In the genomic region with DNA sequence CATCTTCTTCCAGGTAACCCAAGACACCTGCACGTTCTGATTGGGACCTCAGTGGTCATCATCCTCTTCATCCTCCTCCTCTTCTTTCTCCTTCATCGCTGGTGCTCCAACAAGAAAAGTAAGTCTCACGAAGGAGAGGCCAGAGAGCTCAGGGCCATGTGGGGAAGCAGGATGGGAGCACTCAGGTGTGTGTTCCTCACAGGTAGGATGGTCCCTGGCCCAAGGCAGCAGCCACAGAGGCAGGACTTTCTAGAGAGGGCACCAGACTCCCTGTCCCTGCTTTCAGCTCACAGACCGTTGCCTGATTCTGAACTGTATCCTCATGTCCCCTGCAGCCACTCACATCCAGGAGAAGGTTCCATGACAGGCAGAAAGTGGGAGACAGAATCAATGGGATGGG, we compare ENCODE assay signal across 12 cellular contexts. TPM values are rescaled to one million over a fixed set of nuclear protein-coding genes. Genes with fewer than 3 reads are reported as not detected.
DNase-seq lines count a peak whose midpoint lies in the region.
"Had no signal": no experiment of that assay in that cellular context is flagged by ENCODE, and none has a peak within 500 bp of the region (broad histone marks: within the 10 kb centered on the region; RNA-seq: fewer than 3 reads in every experiment).

No MANE protein-coding gene starts in this region.

- DNase-seq in mesenteric fat pad (ENCODE audit: low spot score): peak; percentile 76

RNA-seq across cellular contexts. Expression of a gene that starts 3.1 kb away (rescaled TPM):
- not detected for total RNA-seq in mesenteric fat pad
- total RNA-seq: A172; A673; B cell; Caco-2; Calu3; CD4-positive, alpha-beta memory T cell; CD4-positive, alpha-beta T cell; CD4-positive, CD25-positive, alpha-beta regulatory T cell; Daoy had no signal

RNA-seq across cellular contexts. Expression of a gene that starts 28.2 kb away (rescaled TPM):
- total RNA-seq in mesenteric fat pad: not detected
- total RNA-seq: A172; A673; B cell; Caco-2; Calu3; CD4-positive, alpha-beta memory T cell; CD4-positive, alpha-beta T cell; CD4-positive, CD25-positive, alpha-beta regulatory T cell; Daoy had no signal

RNA-seq across cellular contexts. Expression of a gene that starts 36.9 kb away (rescaled TPM):
- 0.22 TPM for total RNA-seq in mesenteric fat pad
- total RNA-seq: A172; A673; B cell; Caco-2; Calu3; CD4-positive, alpha-beta memory T cell; CD4-positive, alpha-beta T cell; CD4-positive, CD25-positive, alpha-beta regulatory T cell; CD8-positive, alpha-beta memory T cell; CD8-positive, alpha-beta T cell; Daoy had no signal

RNA-seq across cellular contexts. Expression of a gene that starts 42.2 kb away (rescaled TPM):
- total RNA-seq in mesenteric fat pad: not detected
- total RNA-seq: A172; A673; B cell; Caco-2; Calu3; CD4-positive, alpha-beta memory T cell; CD4-positive, alpha-beta T cell; CD4-positive, CD25-positive, alpha-beta regulatory T cell; CD8-positive, alpha-beta memory T cell; Daoy had no signal

RNA-seq across cellular contexts. Expression of a gene that starts 49.8 kb away (rescaled TPM):
- not detected for total RNA-seq in mesenteric fat pad
- total RNA-seq: A172; A673; B cell; Caco-2; Calu3; CD4-positive, alpha-beta memory T cell; CD4-positive, alpha-beta T cell; CD4-positive, CD25-positive, alpha-beta regulatory T cell; Daoy had no signal
